In the genomic region with DNA sequence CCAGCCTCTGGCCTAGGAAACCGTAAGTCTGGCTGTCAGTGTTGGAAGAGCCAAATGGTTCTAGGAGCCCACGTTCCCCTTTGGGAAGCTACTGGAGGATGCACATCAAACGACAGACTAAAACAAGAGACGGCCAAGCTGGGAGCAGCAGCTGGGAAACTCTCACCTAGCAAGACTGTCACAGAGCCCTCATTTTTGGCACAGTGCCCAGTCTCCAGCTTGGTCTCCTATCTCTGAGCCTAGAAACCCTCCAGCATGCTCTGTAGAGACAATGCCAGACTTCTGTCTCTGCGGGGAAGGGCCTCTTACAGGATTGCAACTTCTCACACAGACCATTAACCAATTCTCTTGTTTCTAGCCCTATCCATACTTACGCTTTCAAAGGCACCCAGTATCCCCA, we compare ENCODE assay signal across 14 cellular contexts. TPM values are rescaled to one million over a fixed set of nuclear protein-coding genes. Genes with fewer than 3 reads are reported as not detected.
DNase-seq lines count a peak whose midpoint lies in the region; ATAC-seq and TF ChIP-seq lines count a peak whose summit lies in the region.
"Had no signal": no experiment of that assay in that cellular context is flagged by ENCODE, and none has a peak within 500 bp of the region (broad histone marks: within the 10 kb centered on the region; RNA-seq: fewer than 3 reads in every experiment).

No MANE protein-coding gene starts in this region.

- H3K4me3 ChIP-seq in heart left ventricle: no peak overlapping the region

- peaks cover 0 to 66% (median 21%) of the 10 kb centered on the region in 12 donors for H3K4me1 ChIP-seq in heart left ventricle
- H3K4me1 ChIP-seq: foreskin keratinocyte had no signal

- H3K27ac ChIP-seq in heart left ventricle: peak overlapping the region in 10 of 12 donors; percentile 34 to 97 (median 67)
- H3K27ac ChIP-seq: foreskin keratinocyte, WERI-Rb-1 had no signal

- DNase-seq in Right ventricle myocardium inferior (ENCODE audit: missing footprints) (no peak), cardiac septum (ENCODE audit: low spot score) (no peak), NCI-H69 (lab: John Stamatoyannopoulos, UW) (peak; percentile 82), heart left ventricle (peak; percentile 73 to 88 (median 81))
- DNase-seq in activated CD4-positive, CD25-positive, alpha-beta regulatory T cell treated with anti-CD3 and anti-CD28 coated beads, Interleukin-2, amount 50 U/mL, for 72 hours: no peak
- DNase-seq: activated naive CD4-positive, alpha-beta T cell treated with anti-CD3 and anti-CD28 coated beads, Interleukin-2, amount 50 U/mL, for 16 hours; effector memory CD8-positive, alpha-beta T cell; foreskin keratinocyte; HCEC 1CT; nucleus accumbens; WERI-Rb-1 had no signal

- 54 to 72% (median 61%) methylated on average over 6 of the region's 6 CpGs for WGBS in heart left ventricle, 4 donors

- H3K36me3 ChIP-seq in heart left ventricle: peaks cover 3 to 92% (median 82%) of the 10 kb centered on the region in 9 donors

- no peaks in the 10 kb centered on the region for H3K27me3 ChIP-seq in heart left ventricle
- H3K27me3 ChIP-seq: foreskin keratinocyte had no signal

- TF ChIP-seq CTCF in heart left ventricle (IDR thresholded peaks at IDR 0.05): no peak

- intact Hi-C loops in Right ventricle myocardium inferior (cut with DNase I) (no loop called here), cardiac septum (cut with DNase I) (no loop called here), heart left ventricle (cut with DNase I) (loop anchor here in 1 of 10 donors (10.0 kb wide), 1 partner anchor 61 kb away; no protein-coding TSS in a partner anchor)

- H3K9me3 ChIP-seq in heart left ventricle: peaks cover 0 to 12% (median 0%) of the 10 kb centered on the region in 12 donors

- no peak for TF ChIP-seq POLR2A in heart left ventricle (IDR thresholded peaks at IDR 0.05)

- peak; percentile 70 for ATAC-seq in Right ventricle myocardium inferior
- ATAC-seq in heart left ventricle: peak in 3 of 4 donors; percentile 62 to 69 (median 62)
- ATAC-seq in GM21423 (IDR thresholded peaks at IDR 0.05; ENCODE audit: unreplicated experiment): no peak
- no peak for ATAC-seq in HG02610 (IDR thresholded peaks at IDR 0.05; ENCODE audit: unreplicated experiment)
- no peak for ATAC-seq in GM21381 (IDR thresholded peaks at IDR 0.05; ENCODE audit: unreplicated experiment)
- ATAC-seq: effector memory CD8-positive, alpha-beta T cell; foreskin keratinocyte had no signal

RNA-seq across cellular contexts. Expression of gene GTF3C1, which starts 23.5 kb away (rescaled TPM):
- total RNA-seq in Right ventricle myocardium inferior: 45.1 TPM
- total RNA-seq in cardiac septum: 66.3 TPM
- 10 to 100 TPM; 48.1 to 76.4 (median 69.5) TPM for total RNA-seq in heart left ventricle
- 10 to 100 TPM; 53.2 to 80.3 TPM for polyA plus RNA-seq in heart left ventricle

RNA-seq across cellular contexts. Expression of gene KATNIP, which starts 23.8 kb away (rescaled TPM):
- total RNA-seq in Right ventricle myocardium inferior: 8.0 TPM
- 22.6 TPM for total RNA-seq in cardiac septum
- total RNA-seq in heart left ventricle: 10 to 100 TPM in 8 of 9 donors, 1 to 10 TPM in 1; 9.7 to 26.3 (median 18.8) TPM
- polyA plus RNA-seq in heart left ventricle: 1 to 10 TPM; 5.8 to 9.1 TPM

Comparison
In these comparisons a context has a peak if more than half of its experiments do, and no peak if none do; other contexts are left out.
1. DNase-seq: peak in NCI-H69 (single experiment) and heart left ventricle (5 of 5); none in Right ventricle myocardium inferior (single experiment), cardiac septum (single experiment) and activated CD4-positive, CD25-positive, alpha-beta regulatory T cell treated with anti-CD3 and anti-CD28 coated beads, Interleukin-2, amount 50 U/mL, for 72 hours (single experiment).
2. ATAC-seq: peak in Right ventricle myocardium inferior (single experiment) and heart left ventricle (3 of 4); none in GM21423 (single experiment), HG02610 (single experiment) and GM21381 (single experiment).